In the genomic region with DNA sequence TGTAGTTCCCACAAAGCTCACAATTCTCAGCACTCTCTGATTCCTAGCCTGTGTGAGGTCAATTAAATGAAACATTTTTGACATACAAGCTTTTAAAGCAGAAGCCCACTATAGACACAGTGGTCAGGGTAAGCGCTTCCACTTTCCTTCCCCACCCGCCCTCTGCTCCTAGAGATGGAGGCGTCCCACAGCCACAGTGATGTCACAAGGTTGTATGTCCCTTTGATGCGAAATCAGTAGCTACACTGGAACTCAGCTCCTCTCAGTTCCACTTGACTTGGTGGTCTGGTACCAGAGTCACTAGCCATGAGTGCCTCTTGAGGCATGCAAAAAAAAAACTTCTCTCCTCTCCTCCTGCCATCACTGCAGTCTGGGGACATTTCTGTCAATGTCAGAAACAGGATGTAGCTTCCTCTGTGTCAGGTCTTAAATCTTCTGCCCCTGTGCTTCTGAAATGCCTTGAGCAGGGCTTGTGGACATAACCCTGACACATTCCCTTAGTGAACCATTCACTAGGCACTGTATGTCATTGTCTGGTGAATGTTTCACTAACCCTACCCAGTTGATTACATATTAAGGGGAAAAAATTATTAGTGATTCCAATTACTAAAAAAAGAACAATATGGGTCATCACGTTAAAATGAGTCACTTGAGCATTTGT, we compare ENCODE assay signal across 15 cellular contexts. TPM values are rescaled to one million over a fixed set of nuclear protein-coding genes. Genes with fewer than 3 reads are reported as not detected.
DNase-seq lines count a peak whose midpoint lies in the region; ATAC-seq, FAIRE-seq and TF ChIP-seq lines count a peak whose summit lies in the region.
"Had no signal": no experiment of that assay in that cellular context is flagged by ENCODE, and none has a peak within 500 bp of the region (broad histone marks: within the 10 kb centered on the region; RNA-seq: fewer than 3 reads in every experiment).

No MANE protein-coding gene starts in this region.

- H3K27ac Mint-ChIP-seq in CD4-positive, alpha-beta T cell = no peak overlapping the region

- peaks cover 3 to 12% of the 10 kb centered on the region in 2 donors for H3K4me1 ChIP-seq in kidney (ENCODE audit: control insufficient read depth in 1 of 2, insufficient read depth in 1 of 2, low read depth in 1 of 2, low read length in 2 of 2)
- peaks cover 3% of the 10 kb centered on the region for H3K4me1 ChIP-seq in OCI-LY7 (ENCODE audit: insufficient read depth, low read length, poor library complexity, severe bottlenecking)
- peaks cover 2% of the 10 kb centered on the region for H3K4me1 ChIP-seq in ovary (ENCODE audit: insufficient read depth)

- CTCF ChIA-PET in OCI-LY7 (lab: Charles Lee; ENCODE audit: unreplicated experiment) = interaction anchor here (0.6 kb wide), 1 partner anchor 357 kb away, joined by 3 read pairs; no protein-coding TSS in a partner anchor
- CTCF ChIA-PET in CD4-positive, alpha-beta T cell (lab: Charles Lee) = no interaction called here

- POLR2A ChIA-PET in OCI-LY7 (lab: Charles Lee) = no interaction called here
- POLR2A ChIA-PET in CD4-positive, alpha-beta T cell (lab: Charles Lee) = no interaction called here

- peaks cover 13% of the 10 kb centered on the region for H3K27me3 Mint-ChIP-seq in CD4-positive, alpha-beta T cell

- H3K4me2 ChIP-seq in OCI-LY7 (ENCODE audit: low read length) = no peak overlapping the region

- BruUV-seq in OCI-LY7 (replicated peaks; lab: Mats Ljungman, UMichigan) = no TSS peak

- peak; percentile 89 for FAIRE-seq in kidney (lab: Jason Lieb, UNC)
- FAIRE-seq: endometrium, G401.6 had no signal

- TF ChIP-seq POLR2A in ovary (IDR thresholded peaks at IDR 0.05) = no peak

- no peaks in the 10 kb centered on the region for H3K27me3 ChIP-seq in ovary
- no peaks in the 10 kb centered on the region for H3K27me3 ChIP-seq in CD4-positive, alpha-beta T cell (ENCODE audit: control insufficient read depth, insufficient read depth, low read length)

- H3K9ac ChIP-seq in kidney (ENCODE audit: low read length in 2 of 2) = peak overlapping the region in 1 of 2 donors; percentile 23

- DNase-seq in kidney (no peak), OCI-LY7 (ENCODE audit: low spot score) (no peak), ovary (no peak), NCI-H2227 (lab: John Stamatoyannopoulos, UW; ENCODE audit: unreplicated experiment) (no peak)
- no peak for DNase-seq in CD4-positive, alpha-beta T cell
- DNase-seq: activated CD4-positive, CD25-positive, alpha-beta regulatory T cell; MM.1S; mucosa of descending colon; NCI-H748 treated with DMSO at 0.1 percent for 48 hours had no signal

- 74 to 90% (median 84%) methylated on average over 5 of the region's 5 CpGs for whole genome bisulfite sequencing in ovary, 3 donors

- H3K9me3 Mint-ChIP-seq in CD4-positive, alpha-beta T cell = no peaks in the 10 kb centered on the region

- H3K79me2 ChIP-seq in OCI-LY7 (ENCODE audit: insufficient read depth, low read depth, low read length) = no peaks in the 10 kb centered on the region

- ATAC-seq in GM18498 (IDR thresholded peaks at IDR 0.05; ENCODE audit: unreplicated experiment) (peak; percentile 61), GM21528 (IDR thresholded peaks at IDR 0.05; ENCODE audit: low FRiP score, unreplicated experiment) (peak; percentile 80), HG03196 (IDR thresholded peaks at IDR 0.05; ENCODE audit: unreplicated experiment) (peak; percentile 85)
- ATAC-seq in CD4-positive, alpha-beta T cell (ENCODE audit: poor library complexity) = no peak
- ATAC-seq: mucosa of descending colon had no signal

- H3K27ac ChIP-seq in kidney (ENCODE audit: low read depth in 2 of 2, low read length in 2 of 2) = peak overlapping the region; percentile 20 to 52
- no peak overlapping the region for H3K27ac ChIP-seq in OCI-LY7 (ENCODE audit: low read depth, low read length, poor library complexity, severe bottlenecking)
- no peak overlapping the region for H3K27ac ChIP-seq in ovary
- no peak overlapping the region for H3K27ac ChIP-seq in CD4-positive, alpha-beta T cell (ENCODE audit: low read depth, low read length)

- intact Hi-C loops in kidney (cut with DNase I) = no loop called here
- intact Hi-C loops in OCI-LY7 (cut with micrococcal nuclease; ENCODE audit: unreplicated experiment) = no loop called here
- intact Hi-C loops in ovary (cut with DNase I) = no loop called here
- intact Hi-C loops in CD4-positive, alpha-beta T cell (cut with DNase I, micrococcal nuclease) = no loop called here

- no peaks in the 10 kb centered on the region for H3K4me1 Mint-ChIP-seq in CD4-positive, alpha-beta T cell (ENCODE audit: low read depth)

- no peaks in the 10 kb centered on the region for H3K9me2 ChIP-seq in OCI-LY7 (ENCODE audit: insufficient read depth, low read length)

- H3K36me3 Mint-ChIP-seq in CD4-positive, alpha-beta T cell (ENCODE audit: low read depth) = no peaks in the 10 kb centered on the region

- no peak overlapping the region for H3K4me3 ChIP-seq in kidney (ENCODE audit: low read length in 2 of 2)
- no peak overlapping the region for H3K4me3 ChIP-seq in OCI-LY7 (ENCODE audit: low read depth, low read length, poor library complexity, severe bottlenecking)
- no peak overlapping the region for H3K4me3 ChIP-seq in ovary
- H3K4me3 ChIP-seq: mucosa of descending colon had no signal

- TF ChIP-seq EP300 in ovary (IDR thresholded peaks at IDR 0.05) = no peak

- no peak overlapping the region for H3K4me3 Mint-ChIP-seq in CD4-positive, alpha-beta T cell

- no peak for TF ChIP-seq CTCF in kidney (IDR thresholded peaks at IDR 0.05; ENCODE audit: borderline replicate concordance, extremely low read depth, insufficient read depth)
- no peak for TF ChIP-seq CTCF in OCI-LY7 (conservative IDR thresholded peaks at IDR 0.05; ENCODE audit: low read length)
- TF ChIP-seq CTCF in ovary (IDR thresholded peaks at IDR 0.05) = no peak
- TF ChIP-seq CTCF in CD4-positive, alpha-beta T cell (IDR thresholded peaks at IDR 0.05) = no peak

- peaks cover 5 to 15% of the 10 kb centered on the region in 2 donors for H3K36me3 ChIP-seq in kidney (ENCODE audit: control insufficient read depth in 1 of 2, insufficient read depth in 2 of 2, low read length in 2 of 2)
- H3K36me3 ChIP-seq in OCI-LY7 (ENCODE audit: insufficient read depth, low read length) = no peaks in the 10 kb centered on the region
- H3K36me3 ChIP-seq in ovary = no peaks in the 10 kb centered on the region

- H2AFZ ChIP-seq in OCI-LY7 (ENCODE audit: low read length) = no peak overlapping the region

- H4K20me1 ChIP-seq in OCI-LY7 (ENCODE audit: insufficient read depth, low read length) = no peaks in the 10 kb centered on the region

- no peaks in the 10 kb centered on the region for H3K9me3 ChIP-seq in kidney (ENCODE audit: control insufficient read depth in 1 of 2, low read length in 2 of 2)
- no peaks in the 10 kb centered on the region for H3K9me3 ChIP-seq in OCI-LY7 (ENCODE audit: low read length)
- H3K9me3 ChIP-seq in ovary = no peaks in the 10 kb centered on the region
- H3K9me3 ChIP-seq in CD4-positive, alpha-beta T cell (ENCODE audit: control insufficient read depth, low read length) = no peaks in the 10 kb centered on the region
- H3K9me3 ChIP-seq: mucosa of descending colon had no signal

RNA-seq across cellular contexts. Expression of a gene that starts 7.8 kb away (rescaled TPM):
- total RNA-seq in kidney = 24.7 TPM
- 7.1 TPM for polyA plus RNA-seq in kidney (ENCODE audit: insufficient read depth, low read depth, low replicate concordance)
- not detected in 2 replicates for total RNA-seq in OCI-LY7 (2014; rRNA removed; shearing (Covaris generic))
- total RNA-seq in OCI-LY7 (2022) = not detected in 2 replicates
- 10 to 100 TPM; 11.3 to 28.3 (median 14.5) TPM for total RNA-seq in ovary
- polyA plus RNA-seq in ovary = 10 to 100 TPM; 17.6 to 47.1 TPM
- not detected for total RNA-seq in CD4-positive, alpha-beta T cell
- total RNA-seq: SK-MEL-5 had no signal

Comparison
In these comparisons a context has a peak if more than half of its experiments do, and no peak if none do; other contexts are left out.
1. H3K27ac ChIP-seq: peak in kidney (2 of 2); none in OCI-LY7 (single experiment), ovary (0 of 2) and CD4-positive, alpha-beta T cell (single experiment).
2. RNA of a gene that starts 7.8 kb away (total RNA-seq): 24.7 TPM in kidney (single experiment) and 11.3 to 28.3 TPM in ovary; not detected in CD4-positive, alpha-beta T cell and not detected in OCI-LY7; every median in the first group is over 10 times any median in the second.